26 cellular contexts compared by ENCODE assay signal in genomic region chr22:48712558-48712957, GRCh38.
"Had no signal": no experiment of that assay in that cellular context is flagged by ENCODE, and none has a peak within 500 bp of the region (broad histone marks: within the 10 kb centered on the region; RNA-seq: fewer than 3 reads in every experiment).

No MANE protein-coding gene starts in this region.

- ATAC-seq: heart right ventricle, left ventricle myocardium superior, pancreas had no signal

- H3K4me3 ChIP-seq: esophagus squamous epithelium, heart right ventricle, pancreas, psoas muscle had no signal

- H3K36me3 Mint-ChIP-seq: activated naive CD4-positive, alpha-beta T cell treated with anti-CD3 and anti-CD28 coated beads, Interleukin-2, amount 10 ng/mL, durations not matched to agents 7 days and 5 days; activated naive CD8-positive, alpha-beta T cell treated with anti-CD3 and anti-CD28 coated beads, Interleukin-2, amount 10 ng/mL, durations not matched to agents 7 days and 5 days; naive B cell; type B pancreatic cell had no signal

- H3K9me3 Mint-ChIP-seq: activated naive CD8-positive, alpha-beta T cell treated with anti-CD3 and anti-CD28 coated beads, Interleukin-2, amount 10 ng/mL, durations not matched to agents 7 days and 5 days; dendritic cell treated with granulocyte-macrophage colony-stimulating factor and Interleukin-4, amounts not matched to agents 40 ng/mL and 50 ng/mL, for 4 days; T-helper 2 cell treated with Interferon-gamma antibody and Interleukin-4, amounts not matched to agents 5 μg/mL and 100 μg/mL, for 36 hours; type B pancreatic cell had no signal

- H3K27me3 ChIP-seq: pancreas had no signal

- H3K27ac ChIP-seq: epithelial cell of prostate, esophagus squamous epithelium, heart right ventricle, pancreas, psoas muscle had no signal

- H3K4me1 ChIP-seq: esophagus squamous epithelium, heart right ventricle, pancreas, psoas muscle had no signal

- H3K4me3 Mint-ChIP-seq: activated naive CD4-positive, alpha-beta T cell treated with anti-CD3 and anti-CD28 coated beads, Interleukin-2, amount 10 ng/mL, durations not matched to agents 7 days and 5 days; activated naive CD8-positive, alpha-beta T cell treated with anti-CD3 and anti-CD28 coated beads, Interleukin-2, amount 10 ng/mL, durations not matched to agents 7 days and 5 days; dendritic cell treated with granulocyte-macrophage colony-stimulating factor and Interleukin-4, amounts not matched to agents 40 ng/mL and 50 ng/mL, for 4 days; mesothelial cell of epicardium; naive B cell; nephron progenitor cell; T-helper 2 cell treated with Interferon-gamma antibody and Interleukin-4, amounts not matched to agents 5 μg/mL and 100 μg/mL, for 36 hours; type B pancreatic cell had no signal

- H3K4me1 Mint-ChIP-seq: activated naive CD4-positive, alpha-beta T cell treated with anti-CD3 and anti-CD28 coated beads, Interleukin-2, amount 10 ng/mL, durations not matched to agents 7 days and 5 days; naive B cell had no signal

- H3K36me3 ChIP-seq: esophagus squamous epithelium, heart right ventricle, pancreas had no signal

- H3K27me3 Mint-ChIP-seq: activated naive CD4-positive, alpha-beta T cell treated with anti-CD3 and anti-CD28 coated beads, Interleukin-2, amount 10 ng/mL, durations not matched to agents 7 days and 5 days; dendritic cell treated with granulocyte-macrophage colony-stimulating factor and Interleukin-4, amounts not matched to agents 40 ng/mL and 50 ng/mL, for 4 days; type B pancreatic cell had no signal

- H3K9me3 ChIP-seq: pancreas, psoas muscle had no signal

- DNase-seq: activated CD4-positive, alpha-beta T cell treated with anti-CD3 and anti-CD28 coated beads for 4 hours; activated CD4-positive, alpha-beta T cell treated with anti-CD3 and anti-CD28 coated beads, Interleukin-2, amount 50 U/mL, for 4 hours; activated gamma-delta T cell; activated naive CD4-positive, alpha-beta T cell treated with anti-CD3 and anti-CD28 coated beads, Interleukin-2, amount 10 ng/mL, durations not matched to agents 7 days and 5 days; activated naive CD8-positive, alpha-beta T cell treated with anti-CD3 and anti-CD28 coated beads, Interleukin-2, amount 10 ng/mL, durations not matched to agents 7 days and 5 days; activated T-cell treated with anti-CD3 and anti-CD28 coated beads for 4 hours; amniotic stem cell; central memory CD4-positive, alpha-beta T cell; effector CD4-positive, alpha-beta T cell; esophagus squamous epithelium; foreskin melanocyte; heart right ventricle; kidney glomerular epithelial cell; left ventricle myocardium superior; naive B cell; nephron progenitor cell; stimulated activated CD4-positive, alpha-beta T cell treated with anti-CD3 and anti-CD28 coated beads, Interleukin-2, amount 100 ng/mL, for 48 hours; stimulated activated naive CD4-positive, alpha-beta T cell treated with Interleukin-2 at 50 U/mL for 16 hours; T-helper 1 cell had no signal
